In genomic region chr10:128210215-128211063, GRCh38 we compare ENCODE assay signal across 8 cellular contexts.
DNase-seq lines count a peak whose midpoint lies in the region; ATAC-seq and TF ChIP-seq lines count a peak whose summit lies in the region.

No MANE protein-coding gene starts in this region.

- H3K27ac ChIP-seq in GM23248: no peak overlapping the region
- H3K27ac ChIP-seq in Peyer's patch: peak overlapping the region; percentile 70 to 89 (median 78)
- no peak overlapping the region for H3K27ac ChIP-seq in trophoblast cell (ENCODE audit: low read depth, low read length)

- no peaks in the 10 kb centered on the region for H4K20me1 ChIP-seq in GM23248 (ENCODE audit: insufficient read depth)

- H3K9ac ChIP-seq in GM23248 (no peak overlapping the region), trophoblast cell (ENCODE audit: low read length) (peak overlapping the region; percentile 66)

- H2BK5ac ChIP-seq in trophoblast cell (ENCODE audit: low read depth, low read length, poor library complexity): peak overlapping the region; percentile 60

- H4K12ac ChIP-seq in trophoblast cell (ENCODE audit: low read depth, low read length): peak overlapping the region; percentile 81

- no peak overlapping the region for H3K27ac Mint-ChIP-seq in Calu3 (ENCODE audit: unreplicated experiment)
- H3K27ac Mint-ChIP-seq in type B pancreatic cell: no peak overlapping the region

- peak overlapping the region; percentile 48; the same call in 1 of the 2 replicates for H3K4me3 ChIP-seq in GM23248
- H3K4me3 ChIP-seq in Peyer's patch: peak overlapping the region; percentile 58 to 90 (median 73)
- H3K4me3 ChIP-seq in trophoblast cell (ENCODE audit: low read depth, low read length): peak overlapping the region; percentile 78

- H3K9me3 Mint-ChIP-seq in Calu3 (ENCODE audit: low read depth, unreplicated experiment) (no peaks in the 10 kb centered on the region), type B pancreatic cell (no peaks in the 10 kb centered on the region)

- peak overlapping the region; percentile 87 for H3K14ac ChIP-seq in trophoblast cell (ENCODE audit: low read length)

- H3K4me1 Mint-ChIP-seq in Calu3 (ENCODE audit: low read depth, unreplicated experiment) (no peaks in the 10 kb centered on the region), type B pancreatic cell (ENCODE audit: unreplicated experiment) (peaks cover 13% of the 10 kb centered on the region)

- no peak overlapping the region for H3K4ac ChIP-seq in trophoblast cell (ENCODE audit: low read depth, low read length)

- H3K27me3 Mint-ChIP-seq in Calu3 (ENCODE audit: unreplicated experiment): peaks cover 70% of the 10 kb centered on the region
- peaks cover 44% of the 10 kb centered on the region for H3K27me3 Mint-ChIP-seq in type B pancreatic cell

- H3K9me2 ChIP-seq in GM23248 (ENCODE audit: insufficient read depth): no peaks in the 10 kb centered on the region

- H3F3A ChIP-seq in GM23248 (ENCODE audit: insufficient read depth): no peaks in the 10 kb centered on the region

- DNase-seq in Calu3: peak; percentile 75
- DNase-seq in GM23248: peak; percentile 47
- DNase-seq in Peyer's patch: peak; percentile 43 to 84 (median 82)
- peak; percentile 80 for DNase-seq in activated naive CD4-positive, alpha-beta T cell treated with Interleukin-2 at 50 U/mL for 16 hours
- peak; percentile 8 to 81 (median 62) for DNase-seq in head of caudate nucleus
- peak; percentile 11 to 52 for DNase-seq in trophoblast cell
- DNase-seq in type B pancreatic cell (ENCODE audit: extremely low spot score, unreplicated experiment): peak; percentile 81

- no TSS peak for BruUV-seq in Calu3 (replicated peaks; lab: Mats Ljungman, UMichigan)

- intact Hi-C loops in Calu3 (cut with micrococcal nuclease; ENCODE audit: unreplicated experiment): no loop called here
- intact Hi-C loops in head of caudate nucleus (cut with DNase I): no loop called here

- H3K18ac ChIP-seq in trophoblast cell (ENCODE audit: low read length): peak overlapping the region; percentile 76

- TF ChIP-seq POLR2A in Peyer's patch (IDR thresholded peaks at IDR 0.05): peak in 1 of 2 donors; percentile 8

- no peak overlapping the region for H2BK12ac ChIP-seq in trophoblast cell (ENCODE audit: low read length)

- CTCF ChIA-PET in Calu3 (lab: Charles Lee): interaction anchor here (0.7 kb wide), 1 partner anchor 198 kb away, joined by 5 read pairs; no protein-coding TSS in a partner anchor

- in situ Hi-C loops in GM23248 (cut with MboI): no loop called here

- peaks cover 2% of the 10 kb centered on the region for H3K79me1 ChIP-seq in trophoblast cell (ENCODE audit: low read length)

- no peaks in the 10 kb centered on the region for H3K36me3 Mint-ChIP-seq in Calu3 (ENCODE audit: insufficient read depth, unreplicated experiment)
- no peaks in the 10 kb centered on the region for H3K36me3 Mint-ChIP-seq in type B pancreatic cell

- H3K4me1 ChIP-seq in GM23248 (ENCODE audit: insufficient read depth): no peaks in the 10 kb centered on the region
- peaks cover 0 to 9% (median 4%) of the 10 kb centered on the region in 4 donors for H3K4me1 ChIP-seq in Peyer's patch
- peaks cover 0 to 2% of the 10 kb centered on the region in 2 experiments for H3K4me1 ChIP-seq in trophoblast cell (ENCODE audit: control insufficient read depth in 1 of 2, insufficient read depth in 2 of 2, low read length in 2 of 2)

- H3K9me3 ChIP-seq in GM23248 (ENCODE audit: low read depth) (no peaks in the 10 kb centered on the region), Peyer's patch (no peaks in the 10 kb centered on the region), trophoblast cell (ENCODE audit: insufficient read depth, low read depth, low read length) (no peaks in the 10 kb centered on the region)

- no peak overlapping the region for H2BK120ac ChIP-seq in trophoblast cell (ENCODE audit: insufficient read depth, low read length, poor library complexity)

- no peak overlapping the region for H3K23ac ChIP-seq in trophoblast cell (ENCODE audit: low read length)

- TF ChIP-seq CTCF in Calu3 (IDR thresholded peaks at IDR 0.05; ENCODE audit: unreplicated experiment) (peak; percentile 59), Peyer's patch (IDR thresholded peaks at IDR 0.05) (peak in 5 of 6 experiments; percentile 50 to 74 (median 61)), type B pancreatic cell (conservative IDR thresholded peaks at IDR 0.05) (peak; percentile 88)

- H3K79me2 ChIP-seq in GM23248 (ENCODE audit: insufficient read depth): no peaks in the 10 kb centered on the region
- H3K79me2 ChIP-seq in trophoblast cell (ENCODE audit: control insufficient read depth, insufficient read depth, low read length, poor library complexity): no peaks in the 10 kb centered on the region

- H3K4me3 Mint-ChIP-seq in Calu3 (ENCODE audit: low read depth, unreplicated experiment) (no peak overlapping the region), type B pancreatic cell (peak overlapping the region; percentile 61)

- no peak overlapping the region for H2AK5ac ChIP-seq in trophoblast cell (ENCODE audit: low read length)

- H3K27me3 ChIP-seq in GM23248 (replicated peaks; ENCODE audit: insufficient read depth) (no peaks in the 10 kb centered on the region; the same call in 1 of the 2 replicates), Peyer's patch (no peaks in the 10 kb centered on the region), trophoblast cell (ENCODE audit: insufficient read depth, low read length) (no peaks in the 10 kb centered on the region)

- H3K36me3 ChIP-seq in GM23248 (ENCODE audit: low read depth): no peaks in the 10 kb centered on the region
- no peaks in the 10 kb centered on the region for H3K36me3 ChIP-seq in Peyer's patch
- H3K36me3 ChIP-seq in trophoblast cell (ENCODE audit: control insufficient read depth in 1 of 2, insufficient read depth in 2 of 2, low read length in 2 of 2): no peaks in the 10 kb centered on the region

- peak overlapping the region; percentile 76 for H4K91ac ChIP-seq in trophoblast cell (ENCODE audit: low read depth, low read length)

- no peak for ATAC-seq in HG03469 (IDR thresholded peaks at IDR 0.05; ENCODE audit: unreplicated experiment)

- peak overlapping the region; percentile 93 for H4K8ac ChIP-seq in trophoblast cell (ENCODE audit: low read depth, low read length)

- WGBS in GM23248 (ENCODE audit: low coverage in 1 of 2, low lambda C conversion rate in 2 of 2, missing lambda C conversion rate in 2 of 2), 2 experiments: 6 to 8% methylated on average over 59 to 66 of the region's 91 CpGs
- WGBS in trophoblast cell (ENCODE audit: extremely low coverage, insufficient coverage, insufficient read length): no CpG with 5 or more reads among the region's 91 CpGs

- H2AFZ ChIP-seq in GM23248 (peak overlapping the region; percentile 66), trophoblast cell (ENCODE audit: insufficient read depth, low read length, poor library complexity) (peak overlapping the region; percentile 96)

- H3K4me2 ChIP-seq in GM23248 (ENCODE audit: unreplicated experiment) (no peak overlapping the region), trophoblast cell (ENCODE audit: low read length) (peak overlapping the region; percentile 86)

Comparison
In these comparisons a context has a peak if more than half of its experiments do, and no peak if none do; other contexts are left out.
1. DNase-seq: peak in every context shown above with its lines; median percentile 82 in Peyer's patch; 81 in type B pancreatic cell; 80 in activated naive CD4-positive, alpha-beta T cell treated with Interleukin-2 at 50 U/mL for 16 hours; 75 in Calu3; 62 in head of caudate nucleus; 47 in GM23248; 32 in trophoblast cell.
2. H3K27ac ChIP-seq: peak in Peyer's patch (4 of 4); none in GM23248 (single experiment) and trophoblast cell (single experiment).
3. Peak in every context shown above with its lines, with median percentiles within 50 percentile points of each other: CTCF ChIP-seq and H3K4me3 ChIP-seq.